In the genomic region with DNA sequence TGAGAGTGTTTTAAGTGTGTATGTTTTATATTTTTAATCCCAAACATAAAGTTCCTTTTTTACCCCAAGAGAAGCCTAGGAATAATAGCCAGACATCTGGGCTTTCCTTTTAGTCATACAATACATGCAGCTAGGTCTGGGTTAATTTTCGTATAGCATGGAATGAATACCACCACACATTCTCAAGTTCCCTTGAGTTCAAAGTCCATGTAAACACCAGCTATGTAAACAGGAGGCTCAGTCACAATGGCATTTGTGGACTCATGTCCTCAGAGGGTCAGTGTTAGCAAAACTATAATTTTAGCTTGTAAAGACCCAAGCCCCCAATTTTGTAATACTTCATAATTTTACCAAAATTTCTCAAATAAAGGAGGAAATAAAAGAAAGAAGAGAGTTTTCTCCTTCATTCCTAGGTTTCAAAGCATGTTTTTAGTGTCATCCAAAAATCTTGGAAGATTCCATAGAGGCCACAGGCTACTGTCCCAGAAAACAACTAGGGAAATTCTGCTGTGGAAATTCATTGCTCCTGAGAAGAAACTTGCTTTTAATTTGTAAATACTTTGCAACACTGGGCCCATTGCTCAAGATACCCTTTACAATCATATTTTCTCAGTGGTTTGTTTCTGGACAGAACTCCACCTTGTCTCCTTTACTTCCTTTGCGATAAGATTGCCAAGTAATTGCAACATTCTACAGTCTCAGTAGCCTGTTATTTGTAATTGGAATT, we compare ENCODE assay signal across 14 cellular contexts.
A peak's percentile ranks its signal among the peaks of the same experiment; 100 is the strongest.
DNase-seq lines count a peak whose midpoint lies in the region; ATAC-seq, FAIRE-seq and TF ChIP-seq lines count a peak whose summit lies in the region.
"Had no signal": no experiment of that assay in that cellular context is flagged by ENCODE, and none has a peak within 500 bp of the region (broad histone marks: within the 10 kb centered on the region; RNA-seq: fewer than 3 reads in every experiment).

No MANE protein-coding gene starts in this region.

- peaks cover 3% of the 10 kb centered on the region for H3K9me3 Mint-ChIP-seq in stimulated activated effector memory CD8-positive, alpha-beta T cell treated with anti-CD3 and anti-CD28 coated beads, Interleukin-12 subunit alpha, Interleukin-12 subunit beta, amount 100 ng/mL, for 72 hours

- DNase-seq in AG04449 (ENCODE audit: low read depth, low spot score) (peak; percentile 33), HTR-8/SVneo (ENCODE audit: insufficient read length, low spot score) (peak; percentile 2), choroid plexus epithelial cell (ENCODE audit: low read depth) (peak; percentile 87), NCI-H774 (lab: John Stamatoyannopoulos, UW) (no peak), NCI-H510A treated with DMSO at 0.1 percent for 48 hours (lab: John Stamatoyannopoulos, UW) (no peak)
- no peak for DNase-seq in stimulated activated effector memory CD8-positive, alpha-beta T cell treated with anti-CD3 and anti-CD28 coated beads, Interleukin-12 subunit alpha, Interleukin-12 subunit beta, amount 100 ng/mL, for 72 hours (ENCODE audit: low spot score in 2 of 2)
- DNase-seq: foreskin melanocyte, mesendoderm, NCI-H1105 had no signal

- ATAC-seq in HG02763 (IDR thresholded peaks at IDR 0.05; ENCODE audit: unreplicated experiment) = no peak
- no peak for ATAC-seq in stimulated activated effector memory CD8-positive, alpha-beta T cell treated with anti-CD3 and anti-CD28 coated beads, Interleukin-12 subunit alpha, Interleukin-12 subunit beta, amount 100 ng/mL, for 72 hours

- POLR2A ChIA-PET in AG04449 (lab: Yijun Ruan, JAX) = interaction anchor here (0.6 kb wide), 1 partner anchor 12 kb away, joined by 3 read pairs; no protein-coding TSS in a partner anchor

- WGBS in liver = 17% methylated on average over 2 of the region's 2 CpGs

- peaks cover 2 to 8% (median 7%) of the 10 kb centered on the region in 4 donors for H3K4me1 ChIP-seq in liver (ENCODE audit: control insufficient read depth in 4 of 4, insufficient read depth in 4 of 4, low read length in 3 of 4)
- H3K4me1 ChIP-seq: BLaER1 had no signal

- H3K27me3 ChIP-seq in liver (ENCODE audit: control insufficient read depth in 4 of 4, insufficient read depth in 4 of 4, low read length in 3 of 4) = no peaks in the 10 kb centered on the region
- H3K27me3 ChIP-seq: BLaER1 had no signal

- H3K36me3 Mint-ChIP-seq in stimulated activated effector memory CD8-positive, alpha-beta T cell treated with anti-CD3 and anti-CD28 coated beads, Interleukin-12 subunit alpha, Interleukin-12 subunit beta, amount 100 ng/mL, for 72 hours = no peaks in the 10 kb centered on the region
- H3K36me3 Mint-ChIP-seq: brain had no signal

- H3K27ac Mint-ChIP-seq in stimulated activated effector memory CD8-positive, alpha-beta T cell treated with anti-CD3 and anti-CD28 coated beads, Interleukin-12 subunit alpha, Interleukin-12 subunit beta, amount 100 ng/mL, for 72 hours = no peak overlapping the region

- H3K27ac ChIP-seq in liver (ENCODE audit: low read depth in 1 of 2, low read length in 2 of 2) = no peak overlapping the region
- H3K27ac ChIP-seq: BLaER1 had no signal

- TF ChIP-seq RAD21 in liver (IDR thresholded peaks at IDR 0.05) = peak; percentile 1 to 31

- TF ChIP-seq CTCF in AG04449 (IDR thresholded peaks at IDR 0.05; ENCODE audit: insufficient read depth, low read length, missing control alignments) (no peak), choroid plexus epithelial cell (conservative IDR thresholded peaks at IDR 0.05; ENCODE audit: low read depth, low read length) (no peak), liver (IDR thresholded peaks at IDR 0.05; ENCODE audit: low read depth, low read length, missing input control) (no peak)

- FAIRE-seq in HTR-8/SVneo (lab: Jason Lieb, UNC) = no peak

- H3K36me3 ChIP-seq in liver (ENCODE audit: control insufficient read depth in 4 of 4, insufficient read depth in 3 of 4, low read depth in 1 of 4, low read length in 3 of 4) = no peaks in the 10 kb centered on the region
- H3K36me3 ChIP-seq: BLaER1 had no signal

- CTCF ChIA-PET in AG04449 (lab: Yijun Ruan, JAX) = no interaction called here

- H3K9ac ChIP-seq in liver (ENCODE audit: low read depth in 1 of 2, low read length in 2 of 2) = no peak overlapping the region
- H3K9ac ChIP-seq: BLaER1 had no signal

- peaks cover 0 to 2% (median 0%) of the 10 kb centered on the region in 4 donors for H3K9me3 ChIP-seq in liver (ENCODE audit: control insufficient read depth in 4 of 4, low read length in 3 of 4)
- H3K9me3 ChIP-seq: BLaER1 had no signal

- H3K4me3 ChIP-seq in AG04449 (ENCODE audit: low read depth, low read length) (no peak overlapping the region), choroid plexus epithelial cell (ENCODE audit: low read depth, low read length) (no peak overlapping the region), liver (ENCODE audit: low read depth in 1 of 3, low read length in 3 of 3) (no peak overlapping the region)
- H3K4me3 ChIP-seq: BLaER1, skin epidermis had no signal

- H3K4me1 Mint-ChIP-seq in stimulated activated effector memory CD8-positive, alpha-beta T cell treated with anti-CD3 and anti-CD28 coated beads, Interleukin-12 subunit alpha, Interleukin-12 subunit beta, amount 100 ng/mL, for 72 hours = no peaks in the 10 kb centered on the region
- H3K4me1 Mint-ChIP-seq: brain had no signal

- H3K4me3 Mint-ChIP-seq in stimulated activated effector memory CD8-positive, alpha-beta T cell treated with anti-CD3 and anti-CD28 coated beads, Interleukin-12 subunit alpha, Interleukin-12 subunit beta, amount 100 ng/mL, for 72 hours = no peak overlapping the region
- H3K4me3 Mint-ChIP-seq: brain had no signal

TF ChIP-seq in liver, 16 proteins besides CTCF, POLR2A, EP300 and RAD21:
- TF ChIP-seq, protein P1, sequence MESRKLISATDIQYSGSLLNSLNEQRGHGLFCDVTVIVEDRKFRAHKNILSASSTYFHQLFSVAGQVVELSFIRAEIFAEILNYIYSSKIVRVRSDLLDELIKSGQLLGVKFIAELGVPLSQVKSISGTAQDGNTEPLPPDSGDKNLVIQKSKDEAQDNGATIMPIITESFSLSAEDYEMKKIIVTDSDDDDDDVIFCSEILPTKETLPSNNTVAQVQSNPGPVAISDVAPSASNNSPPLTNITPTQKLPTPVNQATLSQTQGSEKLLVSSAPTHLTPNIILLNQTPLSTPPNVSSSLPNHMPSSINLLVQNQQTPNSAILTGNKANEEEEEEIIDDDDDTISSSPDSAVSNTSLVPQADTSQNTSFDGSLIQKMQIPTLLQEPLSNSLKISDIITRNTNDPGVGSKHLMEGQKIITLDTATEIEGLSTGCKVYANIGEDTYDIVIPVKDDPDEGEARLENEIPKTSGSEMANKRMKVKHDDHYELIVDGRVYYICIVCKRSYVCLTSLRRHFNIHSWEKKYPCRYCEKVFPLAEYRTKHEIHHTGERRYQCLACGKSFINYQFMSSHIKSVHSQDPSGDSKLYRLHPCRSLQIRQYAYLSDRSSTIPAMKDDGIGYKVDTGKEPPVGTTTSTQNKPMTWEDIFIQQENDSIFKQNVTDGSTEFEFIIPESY (IDR thresholded peaks at IDR 0.05) = no peak
- TF ChIP-seq, protein P2, sequence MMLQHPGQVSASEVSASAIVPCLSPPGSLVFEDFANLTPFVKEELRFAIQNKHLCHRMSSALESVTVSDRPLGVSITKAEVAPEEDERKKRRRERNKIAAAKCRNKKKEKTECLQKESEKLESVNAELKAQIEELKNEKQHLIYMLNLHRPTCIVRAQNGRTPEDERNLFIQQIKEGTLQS (IDR thresholded peaks at IDR 0.05) = no peak
- TF ChIP-seq SP1 (IDR thresholded peaks at IDR 0.05) = peak; percentile 95
- peak in 1 of 2 donors; percentile 13 for TF ChIP-seq RXRA (IDR thresholded peaks at IDR 0.05)
- TF ChIP-seq HNF4A (conservative IDR thresholded peaks at IDR 0.05) = peak; percentile 89 to 95
- peak; percentile 86 for TF ChIP-seq HNF4G (IDR thresholded peaks at IDR 0.05)
- peak in 1 of 2 donors; percentile 19 for TF ChIP-seq JUND (IDR thresholded peaks at IDR 0.05)
- TF ChIP-seq FOXA2 (IDR thresholded peaks at IDR 0.05) = peak; percentile 99
- TF ChIP-seq, protein P3, sequence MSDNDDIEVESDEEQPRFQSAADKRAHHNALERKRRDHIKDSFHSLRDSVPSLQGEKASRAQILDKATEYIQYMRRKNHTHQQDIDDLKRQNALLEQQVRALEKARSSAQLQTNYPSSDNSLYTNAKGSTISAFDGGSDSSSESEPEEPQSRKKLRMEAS (IDR thresholded peaks at IDR 0.05) = no peak
- peak; percentile 99 for TF ChIP-seq FOXA1 (IDR thresholded peaks at IDR 0.05)
TF ChIP-seq in liver: peak in this region for 7.

Comparison
In these comparisons a context has a peak if more than half of its experiments do, and no peak if none do; other contexts are left out.
1. DNase-seq: peak in AG04449 (single experiment), HTR-8/SVneo (single experiment) and choroid plexus epithelial cell (single experiment); none in NCI-H774 (single experiment), NCI-H510A treated with DMSO at 0.1 percent for 48 hours (single experiment) and stimulated activated effector memory CD8-positive, alpha-beta T cell treated with anti-CD3 and anti-CD28 coated beads, Interleukin-12 subunit alpha, Interleukin-12 subunit beta, amount 100 ng/mL, for 72 hours (0 of 2).